Comparison of ENCODE assay signal across 34 cellular contexts in genomic region chrX:16745102-16745501, GRCh38.
"Had no signal": no experiment of that assay in that cellular context is flagged by ENCODE, and none has a peak within 500 bp of the region (broad histone marks: within the 10 kb centered on the region; RNA-seq: fewer than 3 reads in every experiment).

No MANE protein-coding gene starts in this region.

- H3K4me2 ChIP-seq: PC-9 had no signal

- DNase-seq: activated CD4-positive, alpha-beta memory T cell treated with anti-CD3 and anti-CD28 coated beads, Interleukin-2, amount 10 ng/mL, durations not matched to agents 7 days and 5 days; activated CD4-positive, alpha-beta T cell treated with anti-CD3 and anti-CD28 coated beads for 1 hour; activated CD4-positive, alpha-beta T cell treated with anti-CD3 and anti-CD28 coated beads for 48 hours; activated CD4-positive, CD25-positive, alpha-beta regulatory T cell; activated CD8-positive, alpha-beta memory T cell treated with anti-CD3 and anti-CD28 coated beads for 24 hours; activated CD8-positive, alpha-beta memory T cell treated with anti-CD3 and anti-CD28 coated beads, Interleukin-2, amount 10 ng/mL, durations not matched to agents 7 days and 5 days; activated CD8-positive, alpha-beta memory T cell treated with anti-CD3 and anti-CD28 coated beads, Interleukin-2, amount 50 U/mL, for 48 hours; activated effector memory CD4-positive, alpha-beta T cell treated with Interleukin-2 at 50 U/mL for 16 hours; activated naive CD4-positive, alpha-beta T cell treated with anti-CD3 and anti-CD28 coated beads, Interleukin-2, amount 10 ng/mL, durations not matched to agents 7 days and 5 days; activated naive CD8-positive, alpha-beta T cell treated with anti-CD3 and anti-CD28 coated beads, Interleukin-2, amount 50 U/mL, for 24 hours; activated T-cell treated with anti-CD3 and anti-CD28 coated beads, Interleukin-2, amount 50 U/mL, for 48 hours; amniotic stem cell; aorta; Kasumi-1; MM.1S; MV-4-11; NCI-H1092; NCI-H1436 treated with DMSO at 0.1 percent for 48 hours; NCI-H187; NCI-H2107; NCI-H2171; NCI-H510A; NCI-H526; NCI-H748 treated with DMSO at 0.1 percent for 48 hours; NK-92 treated with Interleukin-12 subunit alpha and Interleukin-12 subunit beta, amount 100 ng/mL, for 24 hours; PC-9; Right ventricle myocardium superior; SW 1271; T-helper 1 cell; T-helper 2 cell; T-helper 9 cell; WERI-Rb-1 had no signal

- H3K27ac ChIP-seq: PC-9, RWPE1, WERI-Rb-1 had no signal

- H3K4me3 ChIP-seq: cardiac muscle cell, PC-9 had no signal

- H3K27me3 ChIP-seq: cardiac muscle cell had no signal

- H2AFZ ChIP-seq: PC-9 had no signal

- ATAC-seq: activated CD8-positive, alpha-beta memory T cell treated with anti-CD3 and anti-CD28 coated beads, Interleukin-2, amount 10 ng/mL, durations not matched to agents 7 days and 5 days; activated naive CD8-positive, alpha-beta T cell treated with anti-CD3 and anti-CD28 coated beads, Interleukin-2, amount 50 U/mL, for 24 hours had no signal
